In genomic region chr4:120991885-120992284, GRCh38 we compare ENCODE assay signal across 6 cellular contexts.
"Had no signal": no experiment of that assay in that cellular context is flagged by ENCODE, and none has a peak within 500 bp of the region (broad histone marks: within the 10 kb centered on the region; RNA-seq: fewer than 3 reads in every experiment).

No MANE protein-coding gene starts in this region.

- DNase-seq: H9, HCEC 1CT, IMR-90, KG1 had no signal

- ATAC-seq: GM23338, K562 had no signal

- H3K27ac Mint-ChIP-seq: GM23338, H9 had no signal

- H3K4me2 ChIP-seq: GM23338 had no signal

- H3K9me3 Mint-ChIP-seq: H9 had no signal

- H3K4me3 Mint-ChIP-seq: GM23338, H9 had no signal

- H3K4me3 ChIP-seq: GM23338, K562 had no signal
